In the genomic region with DNA sequence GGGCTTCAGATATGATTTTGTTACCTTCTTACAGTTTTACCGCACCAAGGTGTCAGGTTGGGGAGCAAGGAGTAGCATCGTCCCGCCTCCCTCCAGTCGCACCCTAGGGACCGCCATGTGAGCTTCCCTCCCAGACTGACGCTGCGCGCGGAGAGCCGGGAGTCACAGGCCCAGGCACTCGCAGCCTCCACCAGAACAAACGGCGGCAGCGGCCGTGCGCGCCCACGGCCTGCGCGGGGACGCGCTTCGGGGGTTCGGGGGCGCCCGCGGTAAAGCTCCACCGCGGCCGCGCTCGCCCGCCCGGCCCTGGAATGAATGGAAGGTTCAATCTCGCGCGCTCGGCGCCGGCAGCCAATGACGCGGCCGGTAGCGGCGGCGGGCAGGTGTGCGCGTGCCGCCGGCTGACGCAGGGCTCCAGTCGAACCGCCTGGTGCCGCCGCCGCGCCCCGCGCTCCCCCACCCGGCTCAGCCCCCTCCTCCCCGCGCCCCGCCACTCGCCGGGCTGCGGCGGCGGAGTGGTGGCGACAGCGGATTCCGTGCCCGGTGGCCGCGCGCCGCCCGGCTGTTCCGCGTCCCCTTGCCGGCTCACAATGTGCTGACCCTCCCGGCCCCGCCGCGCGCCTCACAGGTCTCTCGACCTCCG, we compare ENCODE assay signal across 1 cellular context.
TF ChIP-seq lines count a peak whose summit lies in the region.

No MANE protein-coding gene starts in this region.

TF ChIP-seq in IMR-90, 13 proteins besides CTCF, POLR2A, EP300 and RAD21 (continued from another document):
- TF ChIP-seq MAZ (IDR thresholded peaks at IDR 0.05; ENCODE audit: borderline replicate concordance, low read depth, low read length) = no peak
TF ChIP-seq in IMR-90: peak in this region for 0.
